ENCODE assay signal across 16 cellular contexts in the genomic region with DNA sequence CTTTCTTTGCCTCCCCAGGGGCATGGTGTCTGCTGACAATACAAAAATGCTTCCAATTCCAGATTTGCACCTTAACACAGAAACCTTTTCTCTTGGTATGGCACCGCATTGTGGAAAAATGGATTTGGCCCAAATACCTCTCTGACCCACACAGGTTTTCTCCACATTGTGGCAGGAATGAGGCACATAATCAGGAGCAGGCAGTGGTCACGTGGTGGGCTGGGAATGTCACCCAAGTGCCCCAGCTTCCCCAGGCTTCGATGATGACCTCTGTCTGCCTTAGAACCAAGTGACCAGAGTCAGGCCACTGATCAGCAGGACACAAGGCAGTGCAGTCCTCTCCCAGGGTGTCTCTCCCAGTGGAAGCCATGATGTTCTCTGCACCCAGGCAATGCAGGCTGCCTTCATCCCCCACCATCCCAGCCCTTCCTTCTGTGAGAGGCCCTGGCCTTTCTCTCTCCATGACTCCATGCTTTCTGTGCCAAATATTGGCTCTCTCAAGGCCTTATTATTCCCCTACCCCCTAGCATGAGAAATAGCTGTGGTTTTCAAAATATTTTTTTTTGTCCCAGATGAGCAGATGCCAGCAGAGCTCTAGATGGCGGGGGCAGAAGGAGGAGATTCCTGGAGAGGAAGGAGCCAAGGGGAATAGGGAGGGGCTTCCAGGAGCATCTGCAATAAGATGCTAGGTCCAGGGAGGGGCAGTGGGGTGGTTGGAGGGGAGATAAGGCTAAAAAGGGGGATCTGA.
A peak's percentile ranks its signal among the peaks of the same experiment; 100 is the strongest.
DNase-seq lines count a peak whose midpoint lies in the region; ATAC-seq and TF ChIP-seq lines count a peak whose summit lies in the region.
"Had no signal": no experiment of that assay in that cellular context is flagged by ENCODE, and none has a peak within 500 bp of the region (broad histone marks: within the 10 kb centered on the region; RNA-seq: fewer than 3 reads in every experiment).

No MANE protein-coding gene starts in this region.

- H3K27ac ChIP-seq in GM23248 = peak overlapping the region; percentile 86
- no peak overlapping the region for H3K27ac ChIP-seq in right lobe of liver
- H3K27ac ChIP-seq: thoracic aorta had no signal

- H3K79me2 ChIP-seq in GM23248 (ENCODE audit: insufficient read depth) = no peaks in the 10 kb centered on the region

- H3K4me1 ChIP-seq in GM23248 (ENCODE audit: insufficient read depth) (peaks cover 16% of the 10 kb centered on the region), right lobe of liver (no peaks in the 10 kb centered on the region)

- peak; percentile 85 for DNase-seq in A172 (ENCODE audit: low spot score)
- peak; percentile 83 for DNase-seq in GM23248
- DNase-seq in astrocyte of the cerebellum (ENCODE audit: low read depth) = peak; percentile 85
- DNase-seq in iris pigment epithelial cell (ENCODE audit: low read depth) = peak; percentile 40
- DNase-seq in right lobe of liver = no peak
- no peak for DNase-seq in NCI-H82 (lab: John Stamatoyannopoulos, UW)
- DNase-seq: activated B cell treated with CpG ODN at 0.5 μM for 24 hours; activated CD8-positive, alpha-beta memory T cell treated with anti-CD3 and anti-CD28 coated beads, Interleukin-2, amount 10 ng/mL, durations not matched to agents 7 days and 5 days; DMS53; erythroblast; Karpas-422; NCI-H1930; nucleus accumbens had no signal

- H3K9me3 ChIP-seq in GM23248 (ENCODE audit: low read depth) (no peaks in the 10 kb centered on the region), right lobe of liver (no peaks in the 10 kb centered on the region)
- H3K9me3 ChIP-seq: thoracic aorta had no signal

- no peak for ATAC-seq in right lobe of liver
- no peak for ATAC-seq in HG02798 (IDR thresholded peaks at IDR 0.05; ENCODE audit: poor library complexity, unreplicated experiment)
- ATAC-seq in GM21447 (IDR thresholded peaks at IDR 0.05; ENCODE audit: unreplicated experiment) = no peak
- ATAC-seq: activated CD8-positive, alpha-beta memory T cell treated with anti-CD3 and anti-CD28 coated beads, Interleukin-2, amount 10 ng/mL, durations not matched to agents 7 days and 5 days had no signal

- H3K36me3 ChIP-seq in GM23248 (ENCODE audit: low read depth) (no peaks in the 10 kb centered on the region), right lobe of liver (no peaks in the 10 kb centered on the region)
- H3K36me3 ChIP-seq: thoracic aorta had no signal

- in situ Hi-C loops in GM23248 (cut with MboI) = no loop called here
- in situ Hi-C loops in astrocyte of the cerebellum (cut with HindIII; ENCODE audit: low sequenced_read_pairs) = no loop called here

- H3K4me3 ChIP-seq in GM23248 (no peak overlapping the region), astrocyte of the cerebellum (ENCODE audit: low read depth, low read length) (no peak overlapping the region), right lobe of liver (no peak overlapping the region)
- H3K4me3 ChIP-seq: thoracic aorta had no signal

- no peaks in the 10 kb centered on the region for H3K9me2 ChIP-seq in GM23248 (ENCODE audit: insufficient read depth)

- no peak for TF ChIP-seq CTCF in astrocyte of the cerebellum (IDR thresholded peaks at IDR 0.05; ENCODE audit: low read depth, low read length, missing control alignments)
- no peak for TF ChIP-seq CTCF in right lobe of liver (IDR thresholded peaks at IDR 0.05)

- H4K20me1 ChIP-seq in GM23248 (ENCODE audit: insufficient read depth) = no peaks in the 10 kb centered on the region

- H3K27me3 ChIP-seq in GM23248 (replicated peaks; ENCODE audit: insufficient read depth) (no peaks in the 10 kb centered on the region), right lobe of liver (no peaks in the 10 kb centered on the region)

- H3K4me2 ChIP-seq in GM23248 (ENCODE audit: unreplicated experiment) = peak overlapping the region; percentile 53

- peaks cover 22% of the 10 kb centered on the region for H3F3A ChIP-seq in GM23248 (ENCODE audit: insufficient read depth)

- TF ChIP-seq POLR2A in right lobe of liver (IDR thresholded peaks at IDR 0.05) = no peak

- intact Hi-C loops in right lobe of liver (cut with DNase I) = no loop called here

- WGBS in GM23248 (ENCODE audit: low coverage in 1 of 2, low lambda C conversion rate in 2 of 2, missing lambda C conversion rate in 2 of 2), 2 experiments = 81% methylated on average over 4 of the region's 4 CpGs
- WGBS in right lobe of liver (ENCODE audit: insufficient coverage, low coverage, low lambda C conversion rate, missing lambda C conversion rate) = 80% methylated on average over 2 of the region's 4 CpGs

- H3K9ac ChIP-seq in GM23248 = peak overlapping the region; percentile 43; the same call in 1 of the 2 replicates

- no peak overlapping the region for H2AFZ ChIP-seq in GM23248

Comparison
In these comparisons a context has a peak if more than half of its experiments do, and no peak if none do; other contexts are left out.
1. DNase-seq: peak in A172 (single experiment), GM23248 (single experiment), astrocyte of the cerebellum (single experiment) and iris pigment epithelial cell (single experiment); none in right lobe of liver (0 of 3) and NCI-H82 (single experiment).